8 cellular contexts compared by ENCODE assay signal in genomic region chr16:89561195-89562026, GRCh38. TPM values are rescaled to one million over a fixed set of nuclear protein-coding genes. Genes with fewer than 3 reads are reported as not detected.
DNase-seq lines count a peak whose midpoint lies in the region; ATAC-seq, FAIRE-seq and TF ChIP-seq lines count a peak whose summit lies in the region.

No MANE protein-coding gene starts in this region.

- peaks cover 15 to 30% of the 10 kb centered on the region in 2 donors for H3K36me3 Mint-ChIP-seq in activated T-cell treated with anti-CD3 and anti-CD28 coated beads, Interleukin-2, amount 50 U/mL, for 72 hours (ENCODE audit: insufficient read depth in 2 of 2)

- DNase-seq in HL-60 (ENCODE audit: low read depth in 1 of 2, low spot score in 1 of 2) (peak in 1 of 2 experiments; percentile 24), NCI-H2196 treated with DMSO at 0.1 percent for 48 hours (lab: John Stamatoyannopoulos, UW; ENCODE audit: unreplicated experiment) (no peak), GM12891 (ENCODE audit: insufficient read length, low spot score) (no peak), cortex of kidney (lab: John Stamatoyannopoulos, UW) (no peak)
- DNase-seq in activated T-cell treated with anti-CD3 and anti-CD28 coated beads, Interleukin-2, amount 50 U/mL, for 72 hours = no peak
- peak; percentile 39 for DNase-seq in stimulated activated naive CD4-positive, alpha-beta T cell treated with Interleukin-2 at 50 U/mL for 16 hours (lab: John Stamatoyannopoulos, UW)

- no peak for FAIRE-seq in GM12891 (lab: Jason Lieb, UNC)

- H3K27ac Mint-ChIP-seq in activated T-cell treated with anti-CD3 and anti-CD28 coated beads, Interleukin-2, amount 50 U/mL, for 72 hours = peak overlapping the region; percentile 97

- no peaks in the 10 kb centered on the region for H3K9me3 Mint-ChIP-seq in activated T-cell treated with anti-CD3 and anti-CD28 coated beads, Interleukin-2, amount 50 U/mL, for 72 hours

- no peak for TF ChIP-seq CTCF in HL-60 (IDR thresholded peaks at IDR 0.05; ENCODE audit: insufficient read depth, low read length)

- H3K4me3 Mint-ChIP-seq in activated T-cell treated with anti-CD3 and anti-CD28 coated beads, Interleukin-2, amount 50 U/mL, for 72 hours = peak overlapping the region; percentile 96 to 100

- H3K4me3 ChIP-seq in HL-60 (replicated peaks; ENCODE audit: insufficient read depth, low read length) (peak overlapping the region; percentile 65), iPS-11a (ENCODE audit: low read depth, low read length) (peak overlapping the region; percentile 95)

- no peak for ATAC-seq in activated T-cell treated with anti-CD3 and anti-CD28 coated beads, Interleukin-2, amount 50 U/mL, for 72 hours (replicated peaks in 1 of 2)
- ATAC-seq in HG02610 (IDR thresholded peaks at IDR 0.05; ENCODE audit: unreplicated experiment) = no peak

- no peak for TF ChIP-seq POLR2A in GM12891 (IDR thresholded peaks at IDR 0.05; ENCODE audit: low read depth, low read length)

- no peaks in the 10 kb centered on the region for H3K27me3 Mint-ChIP-seq in activated T-cell treated with anti-CD3 and anti-CD28 coated beads, Interleukin-2, amount 50 U/mL, for 72 hours (ENCODE audit: low read depth)

- H3K4me1 Mint-ChIP-seq in activated T-cell treated with anti-CD3 and anti-CD28 coated beads, Interleukin-2, amount 50 U/mL, for 72 hours (ENCODE audit: low read depth) = peaks cover 67% of the 10 kb centered on the region

- peak overlapping the region; percentile 93 for H3K27ac ChIP-seq in HL-60 (replicated peaks)

- no peaks in the 10 kb centered on the region for H3K27me3 ChIP-seq in HL-60 (ENCODE audit: insufficient read depth, poor library complexity, severe bottlenecking)

TF ChIP-seq in GM12891, 5 proteins besides CTCF, POLR2A, EP300 and RAD21:
- TF ChIP-seq POU2F2 (IDR thresholded peaks at IDR 0.05; ENCODE audit: low read depth, low read length) (no peak), SPI1 (IDR thresholded peaks at IDR 0.05; ENCODE audit: low read depth, low read length) (no peak), PAX5 (IDR thresholded peaks at IDR 0.05; ENCODE audit: insufficient read depth, low read length, severe bottlenecking) (no peak), TAF1 (IDR thresholded peaks at IDR 0.05; ENCODE audit: low read depth, low read length) (no peak), POLR2AphosphoS5 (IDR thresholded peaks at IDR 0.05; ENCODE audit: low read depth, low read length) (no peak)

RNA-seq across cellular contexts. Expression of gene RPL13, which starts 0.9 kb away (rescaled TPM):
- total RNA-seq in activated T-cell treated with anti-CD3 and anti-CD28 coated beads, Interleukin-2, amount 50 U/mL, for 72 hours = 1,000 to 10,000 TPM; 3,140 to 3,274 TPM
- 4,929 TPM for polyA plus RNA-seq in GM12891 (2012; ENCODE audit: low read depth, missing spikeins)

RNA-seq across cellular contexts. Expression of gene CPNE7, which starts 14.1 kb away (rescaled TPM):
- total RNA-seq in activated T-cell treated with anti-CD3 and anti-CD28 coated beads, Interleukin-2, amount 50 U/mL, for 72 hours = 10 to 100 TPM; 10.9 to 11.4 TPM
- 22.2 TPM for polyA plus RNA-seq in GM12891 (2012; ENCODE audit: low read depth, missing spikeins)

RNA-seq across cellular contexts. Expression of gene DPEP1, which starts 52.0 kb away (rescaled TPM):
- total RNA-seq in activated T-cell treated with anti-CD3 and anti-CD28 coated beads, Interleukin-2, amount 50 U/mL, for 72 hours = not detected
- 0.13 TPM for polyA plus RNA-seq in GM12891 (2012; ENCODE audit: low read depth, missing spikeins)

RNA-seq across cellular contexts. Expression of gene SPG7, which starts 53.2 kb away (rescaled TPM):
- 10 to 100 TPM; 67.4 to 82.1 TPM for total RNA-seq in activated T-cell treated with anti-CD3 and anti-CD28 coated beads, Interleukin-2, amount 50 U/mL, for 72 hours
- 54.3 TPM for polyA plus RNA-seq in GM12891 (2012; ENCODE audit: low read depth, missing spikeins)
